ENCODE assay signal across 22 cellular contexts in genomic region chr22:32858957-32859356, GRCh38. TPM values are rescaled to one million over a fixed set of nuclear protein-coding genes. Genes with fewer than 3 reads are reported as not detected.
A peak's percentile ranks its signal among the peaks of the same experiment; 100 is the strongest.
DNase-seq lines count a peak whose midpoint lies in the region; ATAC-seq, FAIRE-seq and TF ChIP-seq lines count a peak whose summit lies in the region.
"Had no signal": no experiment of that assay in that cellular context is flagged by ENCODE, and none has a peak within 500 bp of the region (broad histone marks: within the 10 kb centered on the region; RNA-seq: fewer than 3 reads in every experiment).

No MANE protein-coding gene starts in this region.

- POLR2A ChIA-PET in HepG2 (lab: Yijun Ruan, JAX) = no interaction called here
- POLR2A ChIA-PET in CD8-positive, alpha-beta memory T cell (lab: Charles Lee) = no interaction called here
- POLR2A ChIA-PET in activated CD4-positive, alpha-beta memory T cell treated with anti-CD3 and anti-CD28 coated beads, Interleukin-2, amount 10 ng/mL, durations not matched to agents 7 days and 5 days (lab: Charles Lee) = no interaction called here

- BruUV-seq in HepG2 (replicated peaks; lab: Mats Ljungman, UMichigan) = no TSS peak

- no peaks in the 10 kb centered on the region for H3K79me2 ChIP-seq in HepG2 (ENCODE audit: insufficient read depth, low read length)

- H3K27ac Mint-ChIP-seq in CD8-positive, alpha-beta memory T cell = no peak overlapping the region
- no peak overlapping the region for H3K27ac Mint-ChIP-seq in activated CD4-positive, alpha-beta memory T cell treated with anti-CD3 and anti-CD28 coated beads, Interleukin-2, amount 10 ng/mL, durations not matched to agents 7 days and 5 days
- H3K27ac Mint-ChIP-seq: CD4-positive, alpha-beta memory T cell; GM23338; T-helper 1 cell treated with Interleukin-12 subunit alpha and Interleukin-12 subunit beta and Interleukin-4 antibody, amounts not matched to agents 30 μg/mL and 1 μg/mL, for 36 hours had no signal

- H3K27me3 Mint-ChIP-seq in CD8-positive, alpha-beta memory T cell = peaks cover 5 to 8% of the 10 kb centered on the region in 2 donors
- H3K27me3 Mint-ChIP-seq in activated CD4-positive, alpha-beta memory T cell treated with anti-CD3 and anti-CD28 coated beads, Interleukin-2, amount 10 ng/mL, durations not matched to agents 7 days and 5 days = no peaks in the 10 kb centered on the region

- no peak for TF ChIP-seq CTCF in HepG2 (CRISPR knock-in tag; IDR thresholded peaks at IDR 0.05)
- no peak for TF ChIP-seq CTCF in right lobe of liver (IDR thresholded peaks at IDR 0.05)
- TF ChIP-seq CTCF in fibroblast of villous mesenchyme (IDR thresholded peaks at IDR 0.05; ENCODE audit: insufficient read depth, low read depth, low read length) = no peak
- no peak for TF ChIP-seq CTCF in thyroid gland (IDR thresholded peaks at IDR 0.05)

- DNase-seq in HepG2 (ENCODE audit: low spot score) = no peak
- no peak for DNase-seq in right lobe of liver
- DNase-seq in ELF-1 (ENCODE audit: low read depth, low spot score) = peak; percentile 37
- peak; percentile 19 for DNase-seq in fibroblast of villous mesenchyme (ENCODE audit: low read depth)
- DNase-seq in thyroid gland = no peak
- DNase-seq in CD8-positive, alpha-beta memory T cell = no peak
- DNase-seq in activated CD4-positive, alpha-beta memory T cell treated with anti-CD3 and anti-CD28 coated beads, Interleukin-2, amount 10 ng/mL, durations not matched to agents 7 days and 5 days = no peak
- no peak for DNase-seq in GDM1 (lab: John Stamatoyannopoulos, UW)
- DNase-seq: Calu3; CD4-positive, alpha-beta memory T cell; MV-4-11; NCI-H1105 treated with DMSO at 0.1 percent for 48 hours; NCI-H2081; NCI-H748 treated with DMSO at 0.1 percent for 48 hours; OCI-M1 had no signal

- H3K36me3 ChIP-seq in HepG2 (replicated peaks in 1 of 2; ENCODE audit: control insufficient read depth in 1 of 2, insufficient read depth in 2 of 2, low read length in 2 of 2) (peaks cover 18 to 72% of the 10 kb centered on the region in 2 experiments), right lobe of liver (peaks cover 0 to 30% (median 12%) of the 10 kb centered on the region in 4 donors), thyroid gland (peaks cover 37 to 40% of the 10 kb centered on the region in 2 donors)
- H3K36me3 ChIP-seq in CD8-positive, alpha-beta memory T cell (ENCODE audit: insufficient read depth, low read length) = no peaks in the 10 kb centered on the region
- H3K36me3 ChIP-seq: BLaER1 treated with 17β-estradiol and CSF1 and Interleukin-3, amounts not matched to agents 10 nM and 100 nM; HAP-1 had no signal

- no peak overlapping the region for H3K9ac ChIP-seq in HepG2 (ENCODE audit: insufficient read depth, low read depth, low read length)
- H3K9ac ChIP-seq: BLaER1 treated with 17β-estradiol and CSF1 and Interleukin-3, amounts not matched to agents 10 nM and 100 nM; KMS-11 had no signal

- TF ChIP-seq EP300 in HepG2 (IDR thresholded peaks at IDR 0.05; ENCODE audit: low read depth in 2 of 2, low read length in 2 of 2) = no peak
- no peak for TF ChIP-seq EP300 in HepG2 (CRISPR knock-in tag; IDR thresholded peaks at IDR 0.05; ENCODE audit: borderline replicate concordance)

- ATAC-seq in HepG2 (no peak), right lobe of liver (no peak)
- ATAC-seq: GM23338 had no signal

- no peak overlapping the region for H2AFZ ChIP-seq in HepG2 (ENCODE audit: low read length)
- H2AFZ ChIP-seq: GM23338 had no signal

- TF ChIP-seq POLR2A in HepG2 (IDR thresholded peaks at IDR 0.05; ENCODE audit: insufficient read depth in 1 of 2, low read depth in 2 of 2, low read length in 2 of 2) (no peak), right lobe of liver (IDR thresholded peaks at IDR 0.05) (no peak), thyroid gland (IDR thresholded peaks at IDR 0.05) (no peak)

- no peak for TF ChIP-seq RAD21 in HepG2 (CRISPR knock-in tag; IDR thresholded peaks at IDR 0.05)

- no peak for FAIRE-seq in HepG2 (lab: Jason Lieb, UNC)
- FAIRE-seq: RCC 7860 had no signal

- no peaks in the 10 kb centered on the region for H3K4me1 Mint-ChIP-seq in CD8-positive, alpha-beta memory T cell
- no peaks in the 10 kb centered on the region for H3K4me1 Mint-ChIP-seq in activated CD4-positive, alpha-beta memory T cell treated with anti-CD3 and anti-CD28 coated beads, Interleukin-2, amount 10 ng/mL, durations not matched to agents 7 days and 5 days
- H3K4me1 Mint-ChIP-seq: CD4-positive, alpha-beta memory T cell had no signal

- peaks cover 0 to 2% (median 0%) of the 10 kb centered on the region in 5 donors for H3K9me3 Mint-ChIP-seq in CD8-positive, alpha-beta memory T cell
- no peaks in the 10 kb centered on the region for H3K9me3 Mint-ChIP-seq in activated CD4-positive, alpha-beta memory T cell treated with anti-CD3 and anti-CD28 coated beads, Interleukin-2, amount 10 ng/mL, durations not matched to agents 7 days and 5 days
- H3K9me3 Mint-ChIP-seq: GM23338; T-helper 1 cell treated with Interleukin-12 subunit alpha and Interleukin-12 subunit beta and Interleukin-4 antibody, amounts not matched to agents 30 μg/mL and 1 μg/mL, for 36 hours had no signal

- H3K27me3 ChIP-seq in HepG2 (ENCODE audit: control insufficient read depth in 1 of 2, insufficient read depth in 2 of 2, low read length in 2 of 2) = no peaks in the 10 kb centered on the region
- no peaks in the 10 kb centered on the region for H3K27me3 ChIP-seq in right lobe of liver
- no peaks in the 10 kb centered on the region for H3K27me3 ChIP-seq in thyroid gland
- no peaks in the 10 kb centered on the region for H3K27me3 ChIP-seq in CD8-positive, alpha-beta memory T cell (ENCODE audit: insufficient read depth, low read length, poor library complexity, severe bottlenecking)
- H3K27me3 ChIP-seq: BLaER1 treated with 17β-estradiol and CSF1 and Interleukin-3, amounts not matched to agents 10 nM and 100 nM; SJSA1 had no signal

- peaks cover 3% of the 10 kb centered on the region; the same call in 1 of the 2 replicates for H4K20me1 ChIP-seq in HepG2 (ENCODE audit: insufficient read depth, low read length)
- H4K20me1 ChIP-seq: BLaER1 treated with 17β-estradiol and CSF1 and Interleukin-3, amounts not matched to agents 10 nM and 100 nM had no signal

- no peak overlapping the region for H3K4me3 ChIP-seq in HepG2 (replicated peaks in 1 of 3; ENCODE audit: insufficient read depth in 1 of 3, low read depth in 2 of 3, low read length in 3 of 3)
- H3K4me3 ChIP-seq in right lobe of liver = no peak overlapping the region
- no peak overlapping the region for H3K4me3 ChIP-seq in fibroblast of villous mesenchyme (ENCODE audit: low read depth, low read length)
- H3K4me3 ChIP-seq in thyroid gland (replicated peaks in 1 of 3) = no peak overlapping the region
- no peak overlapping the region for H3K4me3 ChIP-seq in CD8-positive, alpha-beta memory T cell (ENCODE audit: low read length)
- H3K4me3 ChIP-seq: BLaER1 treated with 17β-estradiol and CSF1 and Interleukin-3, amounts not matched to agents 10 nM and 100 nM; GM23338; HAP-1; SJSA1 had no signal

- H3K4me1 ChIP-seq in HepG2 (ENCODE audit: insufficient read depth, low read length) (no peaks in the 10 kb centered on the region), right lobe of liver (no peaks in the 10 kb centered on the region), thyroid gland (peaks cover 33 to 45% of the 10 kb centered on the region in 2 donors)
- H3K4me1 ChIP-seq in CD8-positive, alpha-beta memory T cell (ENCODE audit: insufficient read depth, low read length) = no peaks in the 10 kb centered on the region
- H3K4me1 ChIP-seq: HAP-1, SJSA1 had no signal

- H3K36me3 Mint-ChIP-seq in CD8-positive, alpha-beta memory T cell = no peaks in the 10 kb centered on the region
- no peaks in the 10 kb centered on the region for H3K36me3 Mint-ChIP-seq in activated CD4-positive, alpha-beta memory T cell treated with anti-CD3 and anti-CD28 coated beads, Interleukin-2, amount 10 ng/mL, durations not matched to agents 7 days and 5 days (ENCODE audit: low read depth)
- H3K36me3 Mint-ChIP-seq: CD4-positive, alpha-beta memory T cell had no signal

- in situ Hi-C loops in HepG2 (cut with HindIII; ENCODE audit: extremely low pct_ligation_motif_present, low pct_unique_long_range_greater_than_20kb) = no loop called here

- H3K4me3 Mint-ChIP-seq in CD8-positive, alpha-beta memory T cell = no peak overlapping the region
- no peak overlapping the region for H3K4me3 Mint-ChIP-seq in activated CD4-positive, alpha-beta memory T cell treated with anti-CD3 and anti-CD28 coated beads, Interleukin-2, amount 10 ng/mL, durations not matched to agents 7 days and 5 days
- H3K4me3 Mint-ChIP-seq: CD4-positive, alpha-beta memory T cell; GM23338; T-helper 1 cell treated with Interleukin-12 subunit alpha and Interleukin-12 subunit beta and Interleukin-4 antibody, amounts not matched to agents 30 μg/mL and 1 μg/mL, for 36 hours had no signal

- H3K4me2 ChIP-seq in HepG2 (ENCODE audit: low read depth, low read length) = no peak overlapping the region
- H3K4me2 ChIP-seq: GM23338, KMS-11 had no signal

- H3K9me3 ChIP-seq in HepG2 (ENCODE audit: low read length) = no peaks in the 10 kb centered on the region
- no peaks in the 10 kb centered on the region for H3K9me3 ChIP-seq in right lobe of liver
- H3K9me3 ChIP-seq in thyroid gland = no peaks in the 10 kb centered on the region
- no peaks in the 10 kb centered on the region for H3K9me3 ChIP-seq in CD8-positive, alpha-beta memory T cell (ENCODE audit: low read length)
- H3K9me3 ChIP-seq: BLaER1 treated with 17β-estradiol and CSF1 and Interleukin-3, amounts not matched to agents 10 nM and 100 nM; HAP-1; SJSA1 had no signal

- intact Hi-C loops in HepG2 (cut with micrococcal nuclease; ENCODE audit: unreplicated experiment) (no loop called here), right lobe of liver (cut with DNase I) (no loop called here), thyroid gland (cut with DNase I) (no loop called here)

- 92% methylated on average over 8 of the region's 9 CpGs for WGBS in HepG2 (ENCODE audit: low lambda C conversion rate)
- WGBS in right lobe of liver (ENCODE audit: insufficient coverage, low coverage, low lambda C conversion rate, missing lambda C conversion rate) = no CpG with 5 or more reads among the region's 9 CpGs
- 84 to 87% methylated on average over 9 of the region's 9 CpGs for WGBS in thyroid gland, 2 donors

- H3K27ac ChIP-seq in HepG2 (ENCODE audit: extremely low read length, insufficient read depth, low read length) (no peak overlapping the region), right lobe of liver (no peak overlapping the region), thyroid gland (peak overlapping the region in 2 of 3 donors; percentile 59 to 67)
- H3K27ac ChIP-seq in CD8-positive, alpha-beta memory T cell (ENCODE audit: low read depth, low read length) = no peak overlapping the region
- H3K27ac ChIP-seq: BLaER1 treated with 17β-estradiol and CSF1 and Interleukin-3, amounts not matched to agents 10 nM and 100 nM; KMS-11; SJSA1 had no signal

- CTCF ChIA-PET in HepG2 (lab: Yijun Ruan, JAX; ENCODE audit: low intra/inter-chr PET ratio, low total read pairs) = no interaction called here
- CTCF ChIA-PET in CD8-positive, alpha-beta memory T cell (lab: Charles Lee) = no interaction called here
- CTCF ChIA-PET in activated CD4-positive, alpha-beta memory T cell treated with anti-CD3 and anti-CD28 coated beads, Interleukin-2, amount 10 ng/mL, durations not matched to agents 7 days and 5 days (lab: Charles Lee) = no interaction called here

RNA-seq across cellular contexts. Expression of gene TIMP3, which starts 57.5 kb away (rescaled TPM):
- total RNA-seq in HepG2 (2016; rRNA removed; fragmentation: Illumina TruSeq; extraction: Trizol) = 28.7 and 57.3 TPM in 2 replicates
- total RNA-seq in HepG2 (2016; cell fraction: cytosol; rRNA removed; fragmentation: Illumina TruSeq; extraction: Trizol; ENCODE audit: low read depth) = 5.1 and 5.6 TPM in 2 replicates
- total RNA-seq in HepG2 (2016; cell fraction: insoluble cytoplasmic fraction; rRNA removed; fragmentation: Illumina TruSeq; extraction: Trizol) = 26.3 and 55.6 TPM in 2 replicates
- 17.2 and 19.0 TPM in 2 replicates for total RNA-seq in HepG2 (2016; cell fraction: membrane; rRNA removed; fragmentation: Illumina TruSeq; extraction: Trizol)
- total RNA-seq in HepG2 (2016; cell fraction: nucleus; rRNA removed; fragmentation: Illumina TruSeq; extraction: Trizol) = 55.3 and 66.5 TPM in 2 replicates
- polyA plus RNA-seq in HepG2 (2011; rRNA removed) = 75.2 and 86.6 TPM in 2 replicates
- polyA plus RNA-seq in HepG2 (2011; cell fraction: cytosol; rRNA removed) = 67.3 and 72.2 TPM in 2 replicates
- 29.5 and 30.5 TPM in 2 replicates for polyA plus RNA-seq in HepG2 (2011; cell fraction: nucleus; rRNA removed)
- 89.9 and 107 TPM in 2 replicates for polyA plus RNA-seq in HepG2 (2012)
- polyA plus RNA-seq in HepG2 (2016; cell fraction: cytosol; fragmentation: Illumina TruSeq; extraction: Trizol; ENCODE audit: low read depth) = 5.5 TPM in 2 replicates
- polyA plus RNA-seq in HepG2 (2016; cell fraction: insoluble cytoplasmic fraction; fragmentation: Illumina TruSeq; extraction: Trizol; ENCODE audit: low read depth) = 30.6 and 38.9 TPM in 2 replicates
- 12.2 and 12.9 TPM in 2 replicates for polyA plus RNA-seq in HepG2 (2016; cell fraction: membrane; fragmentation: Illumina TruSeq; extraction: Trizol; ENCODE audit: low read depth)
- polyA plus RNA-seq in HepG2 (2016; cell fraction: nucleus; fragmentation: Illumina TruSeq; extraction: Trizol; ENCODE audit: insufficient read depth, low read depth) = 90.8 and 96.2 TPM in 2 replicates
- polyA minus RNA-seq in HepG2 (2011; rRNA and poly(A)+ RNA removed; ENCODE audit: low replicate concordance) = 7.2 and 107 TPM in 2 replicates
- 51.1 and 55.3 TPM in 2 replicates for polyA minus RNA-seq in HepG2 (2011; cell fraction: cytosol; rRNA and poly(A)+ RNA removed)
- 20.5 and 25.0 TPM in 2 replicates for polyA minus RNA-seq in HepG2 (2011; cell fraction: nucleus; rRNA and poly(A)+ RNA removed)
- total RNA-seq in right lobe of liver = 10 to 100 TPM; 21.9 to 58.6 (median 52.7) TPM
- 418 and 924 TPM in 2 replicates for total RNA-seq in fibroblast of villous mesenchyme
- total RNA-seq in thyroid gland = 100 to 1,000 TPM; 424 to 772 (median 543) TPM
- under 1 TPM; 0.22 to 0.24 TPM for total RNA-seq in CD8-positive, alpha-beta memory T cell
- polyA plus RNA-seq in CD8-positive, alpha-beta memory T cell = not detected
- total RNA-seq in activated CD4-positive, alpha-beta memory T cell treated with anti-CD3 and anti-CD28 coated beads, Interleukin-2, amount 10 ng/mL, durations not matched to agents 7 days and 5 days = not detected
- polyA plus RNA-seq: CD4-positive, alpha-beta memory T cell had no signal

Comparison
In these comparisons a context has a peak if more than half of its experiments do, and no peak if none do; other contexts are left out.
1. DNase-seq: peak in ELF-1 (single experiment) and fibroblast of villous mesenchyme (single experiment); none in HepG2 (single experiment), right lobe of liver (0 of 3), thyroid gland (0 of 2), CD8-positive, alpha-beta memory T cell (0 of 5), activated CD4-positive, alpha-beta memory T cell treated with anti-CD3 and anti-CD28 coated beads, Interleukin-2, amount 10 ng/mL, durations not matched to agents 7 days and 5 days (single experiment) and GDM1 (single experiment).
2. H3K27ac ChIP-seq: peak in thyroid gland (2 of 3); none in HepG2 (single experiment), right lobe of liver (0 of 3) and CD8-positive, alpha-beta memory T cell (single experiment).
3. RNA of gene TIMP3, which starts 57.5 kb away (total RNA-seq): 418 to 924 TPM in fibroblast of villous mesenchyme, 424 to 772 TPM in thyroid gland, 5.1 to 66.5 TPM in HepG2 and 21.9 to 58.6 TPM in right lobe of liver; 0.22 to 0.24 TPM in CD8-positive, alpha-beta memory T cell and not detected in activated CD4-positive, alpha-beta memory T cell treated with anti-CD3 and anti-CD28 coated beads, Interleukin-2, amount 10 ng/mL, durations not matched to agents 7 days and 5 days; every median in the first group is over 4 times any median in the second.